In the genomic region with DNA sequence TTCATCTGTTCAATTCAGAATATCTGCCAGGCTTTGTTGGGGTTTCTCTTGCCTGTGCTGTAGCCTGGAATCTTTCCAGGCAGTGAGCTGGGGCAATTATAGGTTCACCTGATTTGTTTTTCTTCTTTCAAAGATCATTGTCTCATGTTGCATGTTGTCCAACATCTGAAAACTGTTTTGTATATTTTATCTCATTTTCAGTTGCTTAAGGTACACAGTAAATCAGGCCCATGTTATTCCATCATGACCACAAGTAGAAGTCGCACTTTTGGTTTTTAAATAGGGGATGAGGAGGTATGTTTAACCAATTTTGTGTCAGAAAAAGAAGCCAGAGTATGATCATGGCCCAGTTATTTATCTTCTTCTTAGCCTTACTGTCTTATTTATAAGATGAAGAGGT, we compare ENCODE assay signal across 27 cellular contexts.
"Had no signal": no experiment of that assay in that cellular context is flagged by ENCODE, and none has a peak within 500 bp of the region (broad histone marks: within the 10 kb centered on the region; RNA-seq: fewer than 3 reads in every experiment).

No MANE protein-coding gene starts in this region.

- H3K27ac Mint-ChIP-seq: activated naive CD4-positive, alpha-beta T cell treated with anti-CD3 and anti-CD28 coated beads for 36 hours; activated naive CD8-positive, alpha-beta T cell treated with anti-CD3 and anti-CD28 coated beads, Interleukin-2, amount 10 ng/mL, durations not matched to agents 7 days and 5 days; stimulated activated memory B cell treated with anti-CD40 and anti-IgM and Interleukin-4, amounts not matched to agents 10 μg/mL and 1 μg/mL and 100 μg/mL, for 72 hours had no signal

- H3K27me3 ChIP-seq: breast epithelium, colonic mucosa, dorsolateral prefrontal cortex, esophagus muscularis mucosa, left lung, stomach, suprapubic skin, tibial nerve had no signal

- H3K4me1 ChIP-seq: breast epithelium, colonic mucosa, esophagus muscularis mucosa, left lung, stomach, suprapubic skin, tibial nerve had no signal

- H3K36me3 Mint-ChIP-seq: stimulated activated memory B cell treated with anti-CD40 and anti-IgM and Interleukin-4, amounts not matched to agents 10 μg/mL and 1 μg/mL and 100 μg/mL, for 72 hours had no signal

- H3K4me1 Mint-ChIP-seq: central memory CD8-positive, alpha-beta T cell; neural crest cell; stimulated activated memory B cell treated with anti-CD40 and anti-IgM and Interleukin-4, amounts not matched to agents 10 μg/mL and 1 μg/mL and 100 μg/mL, for 72 hours had no signal

- H3K27me3 Mint-ChIP-seq: activated naive CD8-positive, alpha-beta T cell treated with anti-CD3 and anti-CD28 coated beads, Interleukin-2, amount 10 ng/mL, durations not matched to agents 7 days and 5 days; central memory CD8-positive, alpha-beta T cell; naive thymus-derived CD4-positive, alpha-beta T cell; stimulated activated memory B cell treated with anti-CD40 and anti-IgM and Interleukin-4, amounts not matched to agents 10 μg/mL and 1 μg/mL and 100 μg/mL, for 72 hours had no signal

- H3K4me3 Mint-ChIP-seq: activated naive CD4-positive, alpha-beta T cell treated with anti-CD3 and anti-CD28 coated beads for 36 hours; activated naive CD8-positive, alpha-beta T cell treated with anti-CD3 and anti-CD28 coated beads, Interleukin-2, amount 10 ng/mL, durations not matched to agents 7 days and 5 days; central memory CD8-positive, alpha-beta T cell; naive thymus-derived CD4-positive, alpha-beta T cell; neural crest cell; stimulated activated memory B cell treated with anti-CD40 and anti-IgM and Interleukin-4, amounts not matched to agents 10 μg/mL and 1 μg/mL and 100 μg/mL, for 72 hours had no signal

- H3K36me3 ChIP-seq: breast epithelium, colonic mucosa, esophagus muscularis mucosa, left lung, stomach, suprapubic skin, tibial nerve had no signal

- DNase-seq: activated CD4-positive, alpha-beta T cell treated with anti-CD3 and anti-CD28 coated beads for 1 hour; activated CD4-positive, alpha-beta T cell treated with anti-CD3 and anti-CD28 coated beads, Interleukin-2, amount 50 U/mL, for 4 hours; activated CD8-positive, alpha-beta memory T cell treated with anti-CD3 and anti-CD28 coated beads, Interleukin-2, amount 50 U/mL, for 48 hours; activated effector memory CD4-positive, alpha-beta T cell treated with Interleukin-2 at 50 U/mL for 16 hours; activated naive CD4-positive, alpha-beta T cell treated with anti-CD3 and anti-CD28 coated beads for 36 hours; activated naive CD8-positive, alpha-beta T cell treated with anti-CD3 and anti-CD28 coated beads, Interleukin-2, amount 10 ng/mL, durations not matched to agents 7 days and 5 days; activated T-cell treated with anti-CD3 and anti-CD28 coated beads, Interleukin-2, amount 50 U/mL, for 48 hours; amniotic stem cell; colonic mucosa; dorsolateral prefrontal cortex; hippocampal formation; kidney glomerular epithelial cell; left lung; naive thymus-derived CD4-positive, alpha-beta T cell; occipital lobe; posterior cingulate gyrus; small intestine; stomach had no signal

- H3K9me3 Mint-ChIP-seq: activated naive CD4-positive, alpha-beta T cell treated with anti-CD3 and anti-CD28 coated beads for 36 hours; central memory CD8-positive, alpha-beta T cell; stimulated activated memory B cell treated with anti-CD40 and anti-IgM and Interleukin-4, amounts not matched to agents 10 μg/mL and 1 μg/mL and 100 μg/mL, for 72 hours had no signal

- ATAC-seq: left lung; naive thymus-derived CD4-positive, alpha-beta T cell; sciatic nerve; stimulated activated memory B cell treated with anti-CD40 and anti-IgM and Interleukin-4, amounts not matched to agents 10 μg/mL and 1 μg/mL and 100 μg/mL, for 72 hours had no signal

- H3K27ac ChIP-seq: breast epithelium, colonic mucosa, dorsolateral prefrontal cortex, esophagus muscularis mucosa, left lung, stomach, suprapubic skin, tibial nerve had no signal

- H3K4me3 ChIP-seq: breast epithelium, colonic mucosa, dorsolateral prefrontal cortex, esophagus muscularis mucosa, left lung, lung, stomach, suprapubic skin, tibial nerve had no signal
